In genomic region chr14:68363401-68363800, GRCh38 we compare ENCODE assay signal across 11 cellular contexts.
DNase-seq lines count a peak whose midpoint lies in the region; ATAC-seq and TF ChIP-seq lines count a peak whose summit lies in the region.
"Had no signal": no experiment of that assay in that cellular context is flagged by ENCODE, and none has a peak within 500 bp of the region (broad histone marks: within the 10 kb centered on the region; RNA-seq: fewer than 3 reads in every experiment).

No MANE protein-coding gene starts in this region.

- no peak overlapping the region for H3K27ac Mint-ChIP-seq in effector memory CD8-positive, alpha-beta T cell

- no peak for TF ChIP-seq POLR2A in Peyer's patch (IDR thresholded peaks at IDR 0.05)

- H3K9me3 ChIP-seq in Peyer's patch = no peaks in the 10 kb centered on the region
- no peaks in the 10 kb centered on the region for H3K9me3 ChIP-seq in iPS DF 6.9 (ENCODE audit: control insufficient read depth, insufficient read depth, low read length)

- H3K27me3 ChIP-seq in Peyer's patch (no peaks in the 10 kb centered on the region), iPS DF 6.9 (ENCODE audit: control insufficient read depth, insufficient read depth, low read length) (no peaks in the 10 kb centered on the region)

- H3K27ac ChIP-seq in Peyer's patch (peak overlapping the region in 3 of 4 donors; percentile 38 to 66 (median 65)), iPS DF 6.9 (ENCODE audit: low read length) (no peak overlapping the region)

- H3K4me3 Mint-ChIP-seq in effector memory CD8-positive, alpha-beta T cell = no peak overlapping the region

- TF ChIP-seq CTCF in GM13976 (IDR thresholded peaks at IDR 0.05; ENCODE audit: borderline replicate concordance, control extremely low read depth, extremely low read depth, insufficient read depth, missing control alignments) (peak; percentile 10), Peyer's patch (IDR thresholded peaks at IDR 0.05) (no peak), retinal pigment epithelial cell (conservative IDR thresholded peaks at IDR 0.05; ENCODE audit: low read depth, low read length) (peak; percentile 16)

- no peaks in the 10 kb centered on the region for H3K27me3 Mint-ChIP-seq in effector memory CD8-positive, alpha-beta T cell

- peaks cover 5 to 21% of the 10 kb centered on the region in 2 donors for H3K4me1 Mint-ChIP-seq in effector memory CD8-positive, alpha-beta T cell (ENCODE audit: low read depth in 2 of 2)

- in situ Hi-C loops in GM13976 (cut with MboI; ENCODE audit: low sequenced_read_pairs, unreplicated experiment) = no loop called here

- WGBS in iPS DF 6.9 (ENCODE audit: insufficient coverage, insufficient read length) = no CpG with 5 or more reads among the region's 10 CpGs

- DNase-seq in GM13976 (ENCODE audit: low spot score) = no peak
- DNase-seq in Peyer's patch = peak in 1 of 3 donors; percentile 27
- DNase-seq in iPS DF 6.9 (ENCODE audit: low read depth, low spot score) = no peak
- no peak for DNase-seq in retinal pigment epithelial cell (ENCODE audit: low read depth)
- no peak for DNase-seq in effector memory CD8-positive, alpha-beta T cell
- DNase-seq in GF-D8 (lab: John Stamatoyannopoulos, UW) = no peak
- no peak for DNase-seq in HPDE6-E6E7 (ENCODE audit: extremely low spot score)
- DNase-seq: activated CD4-positive, alpha-beta T cell treated with anti-CD3 and anti-CD28 coated beads for 1 hour; NCI-H510A treated with DMSO at 0.1 percent for 48 hours; stimulated activated CD4-positive, alpha-beta T cell treated with anti-CD3 and anti-CD28 coated beads, Interleukin-1b, Interleukin-23, amount 100 ng/mL, for 48 hours had no signal

- H3K9me3 Mint-ChIP-seq in effector memory CD8-positive, alpha-beta T cell = no peaks in the 10 kb centered on the region

- H3K4me3 ChIP-seq in Peyer's patch (no peak overlapping the region), iPS DF 6.9 (ENCODE audit: low read length) (peak overlapping the region; percentile 26; the same call in 1 of the 2 replicates), retinal pigment epithelial cell (ENCODE audit: low read length) (no peak overlapping the region)

- no peak for ATAC-seq in effector memory CD8-positive, alpha-beta T cell (replicated peaks)
- no peak for ATAC-seq in HG02678 (IDR thresholded peaks at IDR 0.05; ENCODE audit: unreplicated experiment)

- H3K36me3 ChIP-seq in Peyer's patch (no peaks in the 10 kb centered on the region), iPS DF 6.9 (ENCODE audit: control insufficient read depth, insufficient read depth, low read length) (no peaks in the 10 kb centered on the region)

- no peaks in the 10 kb centered on the region for H3K36me3 Mint-ChIP-seq in effector memory CD8-positive, alpha-beta T cell (ENCODE audit: insufficient read depth)

- H3K4me1 ChIP-seq in Peyer's patch (peaks cover 0 to 12% (median 6%) of the 10 kb centered on the region in 4 donors), iPS DF 6.9 (ENCODE audit: control insufficient read depth, insufficient read depth, low read length) (peaks cover 5% of the 10 kb centered on the region; the same call in 1 of the 2 replicates)

Comparison
In these comparisons a context has a peak if more than half of its experiments do, and no peak if none do; other contexts are left out.
1. CTCF ChIP-seq: peak in GM13976 (single experiment) and retinal pigment epithelial cell (single experiment); none in Peyer's patch (0 of 6).